In genomic region chr13:99501952-99502310, GRCh38 we compare ENCODE assay signal across 8 cellular contexts. TPM values are rescaled to one million over a fixed set of nuclear protein-coding genes. Genes with fewer than 3 reads are reported as not detected.
A peak's percentile ranks its signal among the peaks of the same experiment; 100 is the strongest.
DNase-seq lines count a peak whose midpoint lies in the region; TF ChIP-seq lines count a peak whose summit lies in the region.

No MANE protein-coding gene starts in this region.

- H3K27ac ChIP-seq in MM.1S (ENCODE audit: low read length) (peak overlapping the region; percentile 56; the same call in 1 of the 2 replicates), left ventricle myocardium inferior (replicated peaks) (peak overlapping the region; percentile 93)

- peak overlapping the region; percentile 76 for H2AFZ ChIP-seq in MM.1S (ENCODE audit: low read length)

- peak overlapping the region; percentile 82 for H3K27ac Mint-ChIP-seq in Calu3 (ENCODE audit: unreplicated experiment)
- peak overlapping the region; percentile 92 for H3K27ac Mint-ChIP-seq in activated naive CD4-positive, alpha-beta T cell treated with anti-CD3 and anti-CD28 coated beads for 36 hours

- intact Hi-C loops in Calu3 (cut with micrococcal nuclease; ENCODE audit: unreplicated experiment) (no loop called here), left ventricle myocardium inferior (cut with micrococcal nuclease) (no loop called here)
- intact Hi-C loops in activated naive CD4-positive, alpha-beta T cell treated with anti-CD3 and anti-CD28 coated beads for 36 hours (cut with micrococcal nuclease): loop anchor here (1.0 to 5.0 kb wide), 2 partner anchors 302 to 455 kb away; partner anchors contain the start of gene UBAC2

- peak overlapping the region; percentile 72 for H3K4me2 ChIP-seq in MM.1S (ENCODE audit: low read depth, low read length)

- no TSS peak for BruUV-seq in Calu3 (replicated peaks; lab: Mats Ljungman, UMichigan)

- H3K9me3 Mint-ChIP-seq in Calu3 (ENCODE audit: low read depth, unreplicated experiment): no peaks in the 10 kb centered on the region
- H3K9me3 Mint-ChIP-seq in activated naive CD4-positive, alpha-beta T cell treated with anti-CD3 and anti-CD28 coated beads for 36 hours: no peaks in the 10 kb centered on the region

- no peaks in the 10 kb centered on the region for H4K20me1 ChIP-seq in MM.1S (ENCODE audit: insufficient read depth, low read length)

- H3K36me3 ChIP-seq in MM.1S (replicated peaks; ENCODE audit: insufficient read depth, low read length) (no peaks in the 10 kb centered on the region), left ventricle myocardium inferior (no peaks in the 10 kb centered on the region)

- H3K9ac ChIP-seq in MM.1S (ENCODE audit: low read length): peak overlapping the region; percentile 87

- CTCF ChIA-PET in Calu3 (lab: Charles Lee): no interaction called here
- CTCF ChIA-PET in activated naive CD4-positive, alpha-beta T cell treated with anti-CD3 and anti-CD28 coated beads for 36 hours (lab: Charles Lee): interaction anchor here (0.6 to 3.3 kb wide), 7 partner anchors 30 to 236 kb away, joined by 3 to 12 read pairs (median 4); no protein-coding TSS in a partner anchor

- H3K9me2 ChIP-seq in MM.1S (replicated peaks; ENCODE audit: insufficient read depth, low read length): no peaks in the 10 kb centered on the region

- H3K4me1 ChIP-seq in MM.1S (ENCODE audit: low read length): peaks cover 23% of the 10 kb centered on the region
- peaks cover 94% of the 10 kb centered on the region for H3K4me1 ChIP-seq in left ventricle myocardium inferior

- no peaks in the 10 kb centered on the region for H3K27me3 Mint-ChIP-seq in Calu3 (ENCODE audit: unreplicated experiment)
- no peaks in the 10 kb centered on the region for H3K27me3 Mint-ChIP-seq in activated naive CD4-positive, alpha-beta T cell treated with anti-CD3 and anti-CD28 coated beads for 36 hours (ENCODE audit: low read depth)

- TF ChIP-seq CTCF in Calu3 (IDR thresholded peaks at IDR 0.05; ENCODE audit: unreplicated experiment) (no peak), MM.1S (IDR thresholded peaks at IDR 0.05; ENCODE audit: low read length) (no peak), left ventricle myocardium inferior (IDR thresholded peaks at IDR 0.05; ENCODE audit: borderline replicate concordance) (no peak), retinal pigment epithelial cell (conservative IDR thresholded peaks at IDR 0.05; ENCODE audit: low read depth, low read length) (no peak)

- peak overlapping the region; percentile 80 for H3K4me3 Mint-ChIP-seq in Calu3 (ENCODE audit: low read depth, unreplicated experiment)
- H3K4me3 Mint-ChIP-seq in activated naive CD4-positive, alpha-beta T cell treated with anti-CD3 and anti-CD28 coated beads for 36 hours: peak overlapping the region; percentile 92

- DNase-seq in Calu3: no peak
- DNase-seq in MM.1S: no peak
- peak; percentile 49 for DNase-seq in activated naive CD4-positive, alpha-beta T cell treated with anti-CD3 and anti-CD28 coated beads for 36 hours
- no peak for DNase-seq in left ventricle myocardium inferior
- DNase-seq in retinal pigment epithelial cell (ENCODE audit: low read depth): no peak
- DNase-seq in NK-92 (lab: John Stamatoyannopoulos, UW; ENCODE audit: unreplicated experiment): no peak
- no peak for DNase-seq in SHP77 (lab: John Stamatoyannopoulos, UW)
- DNase-seq in ecto neural progenitor cell (ENCODE audit: low spot score): no peak

- H3K9me3 ChIP-seq in MM.1S (replicated peaks; ENCODE audit: insufficient read depth, low read length) (no peaks in the 10 kb centered on the region), left ventricle myocardium inferior (replicated peaks) (peaks cover 6% of the 10 kb centered on the region)

- peaks cover 7% of the 10 kb centered on the region for H3K4me1 Mint-ChIP-seq in Calu3 (ENCODE audit: low read depth, unreplicated experiment)
- peaks cover 73% of the 10 kb centered on the region for H3K4me1 Mint-ChIP-seq in activated naive CD4-positive, alpha-beta T cell treated with anti-CD3 and anti-CD28 coated beads for 36 hours (ENCODE audit: low read depth)

- peaks cover 56% of the 10 kb centered on the region for H3K79me2 ChIP-seq in MM.1S (ENCODE audit: low read length)

- peaks cover 38% of the 10 kb centered on the region for H3K36me3 Mint-ChIP-seq in Calu3 (ENCODE audit: insufficient read depth, unreplicated experiment)
- H3K36me3 Mint-ChIP-seq in activated naive CD4-positive, alpha-beta T cell treated with anti-CD3 and anti-CD28 coated beads for 36 hours (ENCODE audit: low read depth): peaks cover 8% of the 10 kb centered on the region

- peaks cover 15% of the 10 kb centered on the region for H3F3A ChIP-seq in MM.1S (ENCODE audit: insufficient read depth, low read length)

- H3K27me3 ChIP-seq in MM.1S (replicated peaks; ENCODE audit: insufficient read depth, low read length) (no peaks in the 10 kb centered on the region), left ventricle myocardium inferior (ENCODE audit: low read depth) (no peaks in the 10 kb centered on the region)

- peak overlapping the region; percentile 74 for H3K4me3 ChIP-seq in MM.1S (ENCODE audit: low read length)
- H3K4me3 ChIP-seq in left ventricle myocardium inferior: peak overlapping the region; percentile 95
- H3K4me3 ChIP-seq in retinal pigment epithelial cell (ENCODE audit: low read length): peak overlapping the region; percentile 94

RNA-seq across cellular contexts. Expression of gene TM9SF2, which starts 0.7 kb away (rescaled TPM):
- total RNA-seq in Calu3 (2022): 52.2 and 53.7 TPM in 2 replicates
- total RNA-seq in activated naive CD4-positive, alpha-beta T cell treated with anti-CD3 and anti-CD28 coated beads for 36 hours: 10 to 100 TPM; 35.2 to 36.4 TPM
- 55.1 TPM for total RNA-seq in left ventricle myocardium inferior
